1 cellular context compared by ENCODE assay signal in the genomic region with DNA sequence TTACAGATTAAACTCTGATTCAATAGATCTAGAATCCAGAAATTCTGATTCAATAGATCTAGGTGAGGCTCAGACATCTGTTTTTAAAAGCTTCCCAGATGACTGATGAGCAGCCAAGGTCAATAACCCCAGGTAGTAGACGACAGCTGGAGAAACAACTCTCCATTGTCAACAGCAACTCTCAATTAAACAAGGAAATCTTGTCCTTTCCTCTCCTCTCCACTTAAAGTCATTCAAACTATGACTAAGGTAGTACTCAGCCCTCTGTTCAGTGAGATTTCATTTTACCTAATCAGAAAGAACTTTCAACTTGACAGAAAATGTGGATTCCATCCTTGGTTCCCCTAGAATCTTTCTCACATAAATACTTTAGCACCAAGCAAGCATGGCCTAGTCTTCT.
TF ChIP-seq lines count a peak whose summit lies in the region.

No MANE protein-coding gene starts in this region.

TF ChIP-seq in GM23338, 12 proteins besides CTCF, POLR2A, EP300 and RAD21 (continued from another document):
- no peak for TF ChIP-seq REST (IDR thresholded peaks at IDR 0.05; ENCODE audit: unreplicated experiment)
- no peak for TF ChIP-seq STAT1 (IDR thresholded peaks at IDR 0.05; ENCODE audit: unreplicated experiment)
